ENCODE assay signal across 24 cellular contexts in the genomic region with DNA sequence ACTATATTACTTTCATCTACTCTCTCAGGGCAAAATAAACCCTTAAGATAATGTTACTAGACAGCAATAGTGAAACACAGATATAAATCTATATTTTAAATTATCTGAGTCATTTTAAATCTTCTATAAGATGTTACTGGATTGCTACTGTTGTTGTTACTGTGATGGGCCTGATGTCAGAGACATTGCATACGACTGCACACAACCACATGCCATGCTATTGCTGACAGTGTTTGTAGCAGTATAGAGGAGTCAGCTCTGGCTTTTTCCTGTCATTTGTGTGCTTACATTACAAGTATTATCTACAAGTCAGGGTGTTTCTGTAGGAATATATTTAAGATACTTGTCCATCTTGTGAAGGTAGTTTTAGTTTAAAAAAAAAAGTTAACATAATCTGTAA.
"Had no signal": no experiment of that assay in that cellular context is flagged by ENCODE, and none has a peak within 500 bp of the region (broad histone marks: within the 10 kb centered on the region; RNA-seq: fewer than 3 reads in every experiment).

No MANE protein-coding gene starts in this region.

- H3K9me3 Mint-ChIP-seq: IgD-negative memory B cell had no signal

- DNase-seq: Kasumi-1, MV-4-11, NCI-H1048, NCI-H1105, NCI-H1417, NCI-H1436 treated with DMSO at 0.1 percent for 48 hours, NCI-H1694, NCI-H187 treated with DMSO at 0.1 percent for 48 hours, NCI-H2029 treated with DMSO at 0.1 percent for 48 hours, NCI-H2171 treated with DMSO at 0.1 percent for 48 hours, NCI-H345, NCI-H446 treated with DMSO at 0.1 percent for 48 hours, NCI-H510A treated with DMSO at 0.1 percent for 48 hours, NCI-H526, NCI-H774, SHP77, SK-N-SH had no signal

- H3K4me3 ChIP-seq: K562 had no signal

- H3K9me3 ChIP-seq: SK-N-SH had no signal

- H3K4me1 Mint-ChIP-seq: IgD-negative memory B cell had no signal

- H3K27ac Mint-ChIP-seq: IgD-negative memory B cell had no signal

- H3K36me3 Mint-ChIP-seq: IgD-negative memory B cell had no signal

- ATAC-seq: K562, Panc1 had no signal

- H3K27ac ChIP-seq: HL-60, KMS-11, RWPE1 had no signal

- FAIRE-seq: HTR-8/SVneo, K562 had no signal

- H3K4me3 Mint-ChIP-seq: IgD-negative memory B cell had no signal
